10 cellular contexts compared by ENCODE assay signal in genomic region chr11:33704240-33705002, GRCh38. TPM values are rescaled to one million over a fixed set of nuclear protein-coding genes. Genes with fewer than 3 reads are reported as not detected.
DNase-seq lines count a peak whose midpoint lies in the region; ATAC-seq and TF ChIP-seq lines count a peak whose summit lies in the region.
"Had no signal": no experiment of that assay in that cellular context is flagged by ENCODE, and none has a peak within 500 bp of the region (broad histone marks: within the 10 kb centered on the region; RNA-seq: fewer than 3 reads in every experiment).

No MANE protein-coding gene starts in this region.

- intact Hi-C loops in body of pancreas (cut with DNase I) = no loop called here

- H3K4me1 ChIP-seq in GM23248 (ENCODE audit: insufficient read depth) (peaks cover 78% of the 10 kb centered on the region), body of pancreas (peaks cover 62% of the 10 kb centered on the region)

- no peaks in the 10 kb centered on the region for H3K27me3 ChIP-seq in GM23248 (replicated peaks; ENCODE audit: insufficient read depth)
- no peaks in the 10 kb centered on the region for H3K27me3 ChIP-seq in body of pancreas

- H3K27ac ChIP-seq in GM23248 (peak overlapping the region; percentile 94), body of pancreas (peak overlapping the region; percentile 53 to 88 (median 80))

- H3K9me3 ChIP-seq in GM23248 (ENCODE audit: low read depth) (no peaks in the 10 kb centered on the region), body of pancreas (no peaks in the 10 kb centered on the region)

- ATAC-seq in body of pancreas = no peak
- no peak for ATAC-seq in HG02981 (IDR thresholded peaks at IDR 0.05; ENCODE audit: unreplicated experiment)
- ATAC-seq in HG02885 (IDR thresholded peaks at IDR 0.05; ENCODE audit: poor library complexity, unreplicated experiment) = no peak

- 75 to 76% methylated on average over 7 of the region's 7 CpGs for WGBS in GM23248 (ENCODE audit: low coverage in 1 of 2, low lambda C conversion rate in 2 of 2, missing lambda C conversion rate in 2 of 2), 2 experiments
- WGBS in body of pancreas, 2 donors = 54% methylated on average over 7 of the region's 7 CpGs

- peaks cover 5% of the 10 kb centered on the region for H3K27me3 Mint-ChIP-seq in glutamatergic neuron (ENCODE audit: unreplicated experiment)

- H3F3A ChIP-seq in GM23248 (ENCODE audit: insufficient read depth) = peaks cover 77% of the 10 kb centered on the region

- H3K36me3 ChIP-seq in GM23248 (ENCODE audit: low read depth) (peaks cover 39% of the 10 kb centered on the region), body of pancreas (replicated peaks in 1 of 2; ENCODE audit: insufficient read depth in 1 of 2, low read depth in 2 of 2) (peaks cover 0 to 5% of the 10 kb centered on the region in 2 donors)

- H3K4me2 ChIP-seq in GM23248 (ENCODE audit: unreplicated experiment) = peak overlapping the region; percentile 2

- no peaks in the 10 kb centered on the region for H3K9me2 ChIP-seq in GM23248 (ENCODE audit: insufficient read depth)

- H3K4me3 Mint-ChIP-seq in glutamatergic neuron (ENCODE audit: unreplicated experiment) = no peak overlapping the region
- H3K4me3 Mint-ChIP-seq: CD14-positive monocyte had no signal

- no peaks in the 10 kb centered on the region for H4K20me1 ChIP-seq in GM23248 (ENCODE audit: insufficient read depth)

- peak overlapping the region; percentile 44 for H3K9ac ChIP-seq in GM23248

- no peak overlapping the region for H3K27ac Mint-ChIP-seq in glutamatergic neuron (ENCODE audit: unreplicated experiment)

- in situ Hi-C loops in GM23248 (cut with MboI) = no loop called here

- peaks cover 19% of the 10 kb centered on the region for H3K4me1 Mint-ChIP-seq in glutamatergic neuron (ENCODE audit: low read depth, unreplicated experiment)

- DNase-seq in GM23248 (peak; percentile 15), body of pancreas (no peak), glutamatergic neuron (no peak), putamen (ENCODE audit: low spot score) (peak; percentile 42), NCI-H345 treated with DMSO at 0.1 percent for 48 hours (lab: John Stamatoyannopoulos, UW; ENCODE audit: unreplicated experiment) (no peak), GM19238 (ENCODE audit: insufficient read length, low spot score) (no peak)
- DNase-seq: activated T-cell treated with anti-CD3 and anti-CD28 coated beads for 4 hours had no signal

- peaks cover 9% of the 10 kb centered on the region for H3K36me3 Mint-ChIP-seq in glutamatergic neuron (ENCODE audit: unreplicated experiment)

- no peak for TF ChIP-seq POLR2A in body of pancreas (IDR thresholded peaks at IDR 0.05)

- H3K4me3 ChIP-seq in GM23248 = no peak overlapping the region
- no peak overlapping the region for H3K4me3 ChIP-seq in body of pancreas

- H2AFZ ChIP-seq in GM23248 = no peak overlapping the region

- H3K79me2 ChIP-seq in GM23248 (ENCODE audit: insufficient read depth) = peaks cover 47% of the 10 kb centered on the region

- H3K9me3 Mint-ChIP-seq in glutamatergic neuron (ENCODE audit: unreplicated experiment) = peaks cover 7% of the 10 kb centered on the region

- TF ChIP-seq CTCF in body of pancreas (IDR thresholded peaks at IDR 0.05) = no peak
- peak; percentile 7 for TF ChIP-seq CTCF in glutamatergic neuron (IDR thresholded peaks at IDR 0.05; ENCODE audit: partially characterized antibody, unreplicated experiment)

RNA-seq across cellular contexts. Expression of gene C11orf91, which starts 3.8 kb away (rescaled TPM):
- total RNA-seq in GM23248 (2014; rRNA removed; shearing (Covaris generic)) = not detected in 2 replicates
- not detected in 2 replicates for polyA plus RNA-seq in GM23248 (2016; fragmentation: Nextera tagmentation; extraction: Ambion mirVana)
- not detected for total RNA-seq in body of pancreas
- not detected for total RNA-seq in glutamatergic neuron (ENCODE audit: unreplicated experiment)
- polyA plus RNA-seq: CD14-positive monocyte had no signal

RNA-seq across cellular contexts. Expression of gene CD59, which starts 31.8 kb away (rescaled TPM):
- total RNA-seq in GM23248 (2014; rRNA removed; shearing (Covaris generic)) = 1,166 and 1,314 TPM in 2 replicates
- polyA plus RNA-seq in GM23248 (2016; fragmentation: Nextera tagmentation; extraction: Ambion mirVana) = 2,015 and 2,061 TPM in 2 replicates
- 100 to 1,000 TPM in 1 of 2 donors, 10 to 100 TPM in 1; 68.2 to 194 TPM for total RNA-seq in body of pancreas
- 105 TPM for total RNA-seq in glutamatergic neuron (ENCODE audit: unreplicated experiment)

Comparison
In these comparisons a context has a peak if more than half of its experiments do, and no peak if none do; other contexts are left out.
1. DNase-seq: peak in GM23248 (single experiment) and putamen (single experiment); none in body of pancreas (0 of 4), glutamatergic neuron (single experiment), NCI-H345 treated with DMSO at 0.1 percent for 48 hours (single experiment) and GM19238 (single experiment).